ENCODE assay signal across 8 cellular contexts in the genomic region with DNA sequence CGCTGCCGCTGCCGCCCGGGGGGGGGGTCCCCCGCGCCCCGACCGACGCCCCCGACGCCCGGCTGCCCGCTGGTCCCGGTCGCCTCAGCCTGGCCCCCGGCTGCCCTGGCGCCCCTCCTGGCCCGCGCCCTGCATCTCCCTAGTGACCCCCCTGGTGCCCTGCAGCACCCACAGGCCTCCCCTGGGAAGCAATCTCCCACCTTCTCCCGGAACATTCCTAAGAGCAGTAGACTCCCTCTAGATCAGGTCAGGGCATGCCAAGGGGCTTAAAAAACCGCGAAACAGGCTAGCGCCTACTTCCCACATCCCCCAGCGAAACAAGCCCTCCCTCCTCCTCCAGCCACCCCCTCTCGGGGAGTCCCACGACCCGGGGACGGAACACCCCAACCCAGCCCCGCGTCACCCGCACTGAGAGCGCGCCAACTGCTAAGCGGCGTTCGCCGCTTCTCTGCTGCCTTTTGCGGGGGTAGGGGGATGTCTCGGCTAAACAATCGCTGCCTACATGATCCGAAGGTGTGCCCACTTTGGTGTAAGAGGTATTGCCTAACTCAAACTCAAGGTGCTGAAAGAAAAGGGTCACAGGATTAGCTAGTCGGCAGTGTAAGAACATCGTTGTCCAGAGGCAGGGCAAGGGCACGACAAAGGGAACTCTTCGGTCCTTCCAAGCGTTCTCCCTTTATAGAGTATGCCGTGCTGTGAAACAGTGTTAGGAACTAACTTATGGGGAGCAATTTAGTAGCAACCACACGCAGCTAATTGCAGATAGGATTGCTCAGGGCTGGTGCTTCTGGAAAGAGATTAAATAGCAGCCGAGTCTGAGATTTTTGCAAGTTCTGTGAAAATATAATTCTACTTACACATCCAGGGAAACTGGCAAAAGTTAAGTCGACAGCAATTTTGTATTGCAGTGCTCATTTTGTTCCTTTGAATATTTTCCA. TPM values are rescaled to one million over a fixed set of nuclear protein-coding genes. Genes with fewer than 3 reads are reported as not detected.
A peak's percentile ranks its signal among the peaks of the same experiment; 100 is the strongest.
DNase-seq lines count a peak whose midpoint lies in the region; TF ChIP-seq lines count a peak whose summit lies in the region.

No MANE protein-coding gene starts in this region.

- H3K27me3 ChIP-seq in iPS-18a (ENCODE audit: control insufficient read depth, insufficient read depth, low read length), result peaks cover 74% of the 10 kb centered on the region
- H3K27me3 ChIP-seq in skeletal muscle tissue (ENCODE audit: control insufficient read depth in 3 of 3, insufficient read depth in 3 of 3, low read length in 3 of 3), result peaks cover 0 to 31% (median 26%) of the 10 kb centered on the region in 3 donors

- H3K9ac ChIP-seq in iPS-18a (ENCODE audit: low read length), result no peak overlapping the region
- peak overlapping the region; percentile 60 to 81 (median 79) for H3K9ac ChIP-seq in skeletal muscle tissue (ENCODE audit: low read depth in 1 of 3, low read length in 3 of 3)

- TF ChIP-seq CTCF in GM10248 (IDR thresholded peaks at IDR 0.05; ENCODE audit: control extremely low read depth, extremely low read depth, low read depth, missing control alignments), result no peak
- no peak for TF ChIP-seq CTCF in astrocyte of the cerebellum (IDR thresholded peaks at IDR 0.05; ENCODE audit: low read depth, low read length, missing control alignments)

- H3K27ac ChIP-seq in iPS-18a (ENCODE audit: low read length) (no peak overlapping the region), skeletal muscle tissue (ENCODE audit: low read depth, low read length) (peak overlapping the region; percentile 42)

- DNase-seq in GM10248 (ENCODE audit: extremely low spot score), result peak; percentile 24
- DNase-seq in NCI-H748 (lab: John Stamatoyannopoulos, UW; ENCODE audit: unreplicated experiment), result peak; percentile 69
- no peak for DNase-seq in astrocyte of the cerebellum (ENCODE audit: low read depth)
- DNase-seq in occipital lobe (lab: John Stamatoyannopoulos, UW), result no peak
- no peak for DNase-seq in NCI-H2196 treated with DMSO at 0.1 percent for 48 hours (lab: John Stamatoyannopoulos, UW; ENCODE audit: unreplicated experiment)
- DNase-seq in CD1c-positive myeloid dendritic cell (ENCODE audit: extremely low spot score), result no peak

- H3K4me1 ChIP-seq in iPS-18a (ENCODE audit: control insufficient read depth, low read depth, low read length) (peaks cover 6% of the 10 kb centered on the region), skeletal muscle tissue (ENCODE audit: control insufficient read depth in 3 of 3, insufficient read depth in 3 of 3, low read length in 3 of 3) (peaks cover 16 to 21% (median 16%) of the 10 kb centered on the region in 3 donors)

- H3K9me3 ChIP-seq in iPS-18a (ENCODE audit: control insufficient read depth, low read depth, low read length) (no peaks in the 10 kb centered on the region), skeletal muscle tissue (ENCODE audit: control insufficient read depth in 3 of 3, low read length in 3 of 3) (no peaks in the 10 kb centered on the region)

- H3K4me3 ChIP-seq in astrocyte of the cerebellum (ENCODE audit: low read depth, low read length), result peak overlapping the region; percentile 62
- H3K4me3 ChIP-seq in iPS-18a (ENCODE audit: low read length), result peak overlapping the region; percentile 55
- peak overlapping the region; percentile 70 to 83 (median 76) for H3K4me3 ChIP-seq in skeletal muscle tissue (ENCODE audit: low read length in 3 of 3)

- in situ Hi-C loops in astrocyte of the cerebellum (cut with HindIII; ENCODE audit: low sequenced_read_pairs), result no loop called here

- CTCF ChIA-PET in GM10248 (lab: Yijun Ruan, JAX), result no interaction called here

- H3K36me3 ChIP-seq in iPS-18a (ENCODE audit: control insufficient read depth, low read depth, low read length) (no peaks in the 10 kb centered on the region), skeletal muscle tissue (ENCODE audit: control insufficient read depth in 3 of 3, insufficient read depth in 3 of 3, low read length in 3 of 3) (no peaks in the 10 kb centered on the region)

- POLR2A ChIA-PET in GM10248 (lab: Yijun Ruan, JAX), result no interaction called here

RNA-seq across cellular contexts. Expression of gene NTN4, which starts 0.6 kb away (rescaled TPM):
- total RNA-seq in skeletal muscle tissue (20.9 TPM), occipital lobe (44.3 TPM)

Comparison
In these comparisons a context has a peak if more than half of its experiments do, and no peak if none do; other contexts are left out.
1. DNase-seq: peak in GM10248 (single experiment) and NCI-H748 (single experiment); none in astrocyte of the cerebellum (single experiment), occipital lobe (single experiment), NCI-H2196 treated with DMSO at 0.1 percent for 48 hours (single experiment) and CD1c-positive myeloid dendritic cell (single experiment).
2. Peak in every context shown above with its lines, with median percentiles within 50 percentile points of each other: H3K4me3 ChIP-seq.